In the genomic region with DNA sequence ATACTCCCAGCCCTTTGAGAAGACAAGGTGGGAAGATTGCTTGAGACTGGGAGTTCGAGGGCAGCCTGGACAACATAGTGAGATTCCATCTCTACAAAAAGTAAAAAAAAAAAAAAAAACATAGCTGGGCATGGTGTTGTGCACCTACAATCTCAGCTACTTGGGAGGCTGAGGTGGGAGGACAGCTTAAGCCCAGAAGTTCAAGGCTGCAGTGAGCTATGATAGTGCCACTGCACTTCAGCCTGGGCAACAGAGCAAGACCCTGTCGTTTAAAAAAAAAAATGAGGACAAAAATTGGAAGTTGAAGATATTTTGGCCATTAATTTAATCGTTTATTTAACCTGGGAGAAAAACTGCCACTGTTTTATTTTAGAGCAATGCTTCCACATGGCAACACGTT, we compare ENCODE assay signal across 9 cellular contexts. TPM values are rescaled to one million over a fixed set of nuclear protein-coding genes. Genes with fewer than 3 reads are reported as not detected.
DNase-seq lines count a peak whose midpoint lies in the region; ATAC-seq and TF ChIP-seq lines count a peak whose summit lies in the region.
"Had no signal": no experiment of that assay in that cellular context is flagged by ENCODE, and none has a peak within 500 bp of the region (broad histone marks: within the 10 kb centered on the region; RNA-seq: fewer than 3 reads in every experiment).

No MANE protein-coding gene starts in this region.

- H3K27ac ChIP-seq in SJCRH30 (no peak overlapping the region), esophagus squamous epithelium (no peak overlapping the region)

- peak overlapping the region; percentile 84 for H3K4me3 Mint-ChIP-seq in progenitor cell of endocrine pancreas (ENCODE audit: low read depth)

- 57% methylated on average over 4 of the region's 4 CpGs for WGBS in esophagus squamous epithelium, 2 donors

- H3K27ac Mint-ChIP-seq in progenitor cell of endocrine pancreas = no peak overlapping the region

- no peaks in the 10 kb centered on the region for H3K9me3 Mint-ChIP-seq in progenitor cell of endocrine pancreas (ENCODE audit: low read depth)

- DNase-seq in GM12864 (ENCODE audit: low read depth) = no peak
- no peak for DNase-seq in SJCRH30
- no peak for DNase-seq in esophagus squamous epithelium (lab: John Stamatoyannopoulos, UW)
- no peak for DNase-seq in progenitor cell of endocrine pancreas (ENCODE audit: low spot score, unreplicated experiment)
- DNase-seq: activated CD8-positive, alpha-beta memory T cell treated with anti-CD3 and anti-CD28 coated beads, Interleukin-2, amount 50 U/mL, for 4 hours had no signal

- intact Hi-C loops in esophagus squamous epithelium (cut with DNase I) = no loop called here

- H3K27me3 ChIP-seq in SJCRH30 (no peaks in the 10 kb centered on the region), esophagus squamous epithelium (peaks cover 0 to 7% (median 0%) of the 10 kb centered on the region in 4 donors)

- TF ChIP-seq POLR2A in esophagus squamous epithelium (IDR thresholded peaks at IDR 0.05) = no peak

- TF ChIP-seq CTCF in GM12864 (IDR thresholded peaks at IDR 0.05; ENCODE audit: low read depth, low read length, missing control alignments) = no peak
- no peak for TF ChIP-seq CTCF in esophagus squamous epithelium (IDR thresholded peaks at IDR 0.05)
- no peak for TF ChIP-seq CTCF in progenitor cell of endocrine pancreas (IDR thresholded peaks at IDR 0.05; ENCODE audit: unreplicated experiment)

- H3K36me3 Mint-ChIP-seq in progenitor cell of endocrine pancreas (ENCODE audit: insufficient read depth) = peaks cover 4% of the 10 kb centered on the region

- H3K36me3 ChIP-seq in SJCRH30 = peaks cover 12% of the 10 kb centered on the region; the same call in 1 of the 2 replicates
- peaks cover 0 to 25% (median 0%) of the 10 kb centered on the region in 3 donors for H3K36me3 ChIP-seq in esophagus squamous epithelium

- ATAC-seq in HG03025 (IDR thresholded peaks at IDR 0.05; ENCODE audit: low FRiP score, unreplicated experiment) = no peak
- ATAC-seq in HG02938 (IDR thresholded peaks at IDR 0.05; ENCODE audit: unreplicated experiment) = no peak
- ATAC-seq in HG02885 (IDR thresholded peaks at IDR 0.05; ENCODE audit: poor library complexity, unreplicated experiment) = no peak
- no peak for ATAC-seq in GM21786 (IDR thresholded peaks at IDR 0.05; ENCODE audit: unreplicated experiment)

- peaks cover 6% of the 10 kb centered on the region for H3K4me1 Mint-ChIP-seq in progenitor cell of endocrine pancreas (ENCODE audit: low read depth)

- H3K4me1 ChIP-seq in SJCRH30 (no peaks in the 10 kb centered on the region), esophagus squamous epithelium (peaks cover 21 to 59% (median 29%) of the 10 kb centered on the region in 3 donors)

- peak overlapping the region; percentile 76 for H3K4me3 ChIP-seq in GM12864 (ENCODE audit: low read depth, low read length)
- peak overlapping the region; percentile 96 for H3K4me3 ChIP-seq in SJCRH30
- H3K4me3 ChIP-seq in esophagus squamous epithelium = peak overlapping the region; percentile 81 to 92 (median 92)

- no peaks in the 10 kb centered on the region for H3K9me3 ChIP-seq in SJCRH30 (replicated peaks)
- H3K9me3 ChIP-seq in esophagus squamous epithelium = no peaks in the 10 kb centered on the region

- peaks cover 17% of the 10 kb centered on the region for H3K27me3 Mint-ChIP-seq in progenitor cell of endocrine pancreas

RNA-seq across cellular contexts. Expression of gene URB1, which starts 1.1 kb away (rescaled TPM):
- 21.8 and 22.9 TPM in 2 replicates for total RNA-seq in SJCRH30 (2014; rRNA removed; shearing (Covaris generic))
- total RNA-seq in esophagus squamous epithelium (10 to 100 TPM; 11.1 to 24.8 (median 17.9) TPM), progenitor cell of endocrine pancreas (17.0 and 17.1 TPM in 2 replicates)

RNA-seq across cellular contexts. Expression of gene EVA1C, which starts 20.8 kb away (rescaled TPM):
- total RNA-seq in SJCRH30 (2014; rRNA removed; shearing (Covaris generic)) = 0.10 and 0.13 TPM in 2 replicates
- total RNA-seq in esophagus squamous epithelium = 10 to 100 TPM; 12.7 to 39.9 (median 24.4) TPM
- total RNA-seq in progenitor cell of endocrine pancreas = not detected in 2 replicates

Comparison
In these comparisons a context has a peak if more than half of its experiments do, and no peak if none do; other contexts are left out.
1. RNA of gene EVA1C, which starts 20.8 kb away (total RNA-seq): 12.7 to 39.9 TPM in esophagus squamous epithelium; 0.10 to 0.13 TPM in SJCRH30 and not detected in progenitor cell of endocrine pancreas; every median in the first group is over 10 times any median in the second.
2. Peak in every context shown above with its lines, with median percentiles within 50 percentile points of each other: H3K4me3 ChIP-seq.